ENCODE assay signal across 1 cellular context in genomic region chr6:12148317-12148801, GRCh38.
TF ChIP-seq lines count a peak whose summit lies in the region.

No MANE protein-coding gene starts in this region.

TF ChIP-seq in SK-N-SH, 30 proteins besides CTCF, POLR2A, EP300 and RAD21 (continued from another document):
- no peak for TF ChIP-seq REST (IDR thresholded peaks at IDR 0.05; ENCODE audit: low read depth, low read length)
- TF ChIP-seq EZH2phosphoT487 (IDR thresholded peaks at IDR 0.05; ENCODE audit: borderline replicate concordance, low read depth): no peak
- TF ChIP-seq, protein P1, sequence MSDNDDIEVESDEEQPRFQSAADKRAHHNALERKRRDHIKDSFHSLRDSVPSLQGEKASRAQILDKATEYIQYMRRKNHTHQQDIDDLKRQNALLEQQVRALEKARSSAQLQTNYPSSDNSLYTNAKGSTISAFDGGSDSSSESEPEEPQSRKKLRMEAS (IDR thresholded peaks at IDR 0.05; ENCODE audit: low read depth): 0 out of 2 replicates have a peak, but pooled peaks have one; percentile 17
- no peak for TF ChIP-seq FOXM1 (IDR thresholded peaks at IDR 0.05; ENCODE audit: low read depth)
- TF ChIP-seq GATA2 (CRISPR knock-in tag; IDR thresholded peaks at IDR 0.05): no peak
- TF ChIP-seq RFX5 (IDR thresholded peaks at IDR 0.05; ENCODE audit: low read length): no peak
- TF ChIP-seq USF1 (IDR thresholded peaks at IDR 0.05; ENCODE audit: borderline replicate concordance, low read depth): no peak
- TF ChIP-seq, protein P2, sequence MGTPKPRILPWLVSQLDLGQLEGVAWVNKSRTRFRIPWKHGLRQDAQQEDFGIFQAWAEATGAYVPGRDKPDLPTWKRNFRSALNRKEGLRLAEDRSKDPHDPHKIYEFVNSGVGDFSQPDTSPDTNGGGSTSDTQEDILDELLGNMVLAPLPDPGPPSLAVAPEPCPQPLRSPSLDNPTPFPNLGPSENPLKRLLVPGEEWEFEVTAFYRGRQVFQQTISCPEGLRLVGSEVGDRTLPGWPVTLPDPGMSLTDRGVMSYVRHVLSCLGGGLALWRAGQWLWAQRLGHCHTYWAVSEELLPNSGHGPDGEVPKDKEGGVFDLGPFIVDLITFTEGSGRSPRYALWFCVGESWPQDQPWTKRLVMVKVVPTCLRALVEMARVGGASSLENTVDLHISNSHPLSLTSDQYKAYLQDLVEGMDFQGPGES (IDR thresholded peaks at IDR 0.05; ENCODE audit: low read depth, low read length): no peak
- TF ChIP-seq, protein P3, sequence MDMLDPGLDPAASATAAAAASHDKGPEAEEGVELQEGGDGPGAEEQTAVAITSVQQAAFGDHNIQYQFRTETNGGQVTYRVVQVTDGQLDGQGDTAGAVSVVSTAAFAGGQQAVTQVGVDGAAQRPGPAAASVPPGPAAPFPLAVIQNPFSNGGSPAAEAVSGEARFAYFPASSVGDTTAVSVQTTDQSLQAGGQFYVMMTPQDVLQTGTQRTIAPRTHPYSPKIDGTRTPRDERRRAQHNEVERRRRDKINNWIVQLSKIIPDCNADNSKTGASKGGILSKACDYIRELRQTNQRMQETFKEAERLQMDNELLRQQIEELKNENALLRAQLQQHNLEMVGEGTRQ (IDR thresholded peaks at IDR 0.05; ENCODE audit: borderline replicate concordance, low read depth, low read length): no peak
- TF ChIP-seq NFIC (IDR thresholded peaks at IDR 0.05; ENCODE audit: borderline replicate concordance): peak; percentile 58; the same call in 1 of the 2 replicates
- TF ChIP-seq JUND (IDR thresholded peaks at IDR 0.05): peak; percentile 94
- peak; percentile 82 for TF ChIP-seq FOSL2 (IDR thresholded peaks at IDR 0.05; ENCODE audit: borderline replicate concordance, low read depth)
- TF ChIP-seq POLR2AphosphoS5 (IDR thresholded peaks at IDR 0.05; ENCODE audit: low read depth, low read length): no peak
- TF ChIP-seq RXRA (IDR thresholded peaks at IDR 0.05; ENCODE audit: borderline replicate concordance, low read depth): peak; percentile 26; the same call in 1 of the 2 replicates
- TF ChIP-seq PBX3 (IDR thresholded peaks at IDR 0.05): peak; percentile 73
- no peak for TF ChIP-seq NRF1 (IDR thresholded peaks at IDR 0.05; ENCODE audit: low read depth, low read length)
- no peak for TF ChIP-seq SIN3A (IDR thresholded peaks at IDR 0.05; ENCODE audit: borderline replicate concordance, low read depth, low read length)
- 0 out of 2 replicates have a peak, but pooled peaks have one; percentile 19 for TF ChIP-seq ZBTB33 (IDR thresholded peaks at IDR 0.05; ENCODE audit: borderline replicate concordance, low read depth)
